In the genomic region with DNA sequence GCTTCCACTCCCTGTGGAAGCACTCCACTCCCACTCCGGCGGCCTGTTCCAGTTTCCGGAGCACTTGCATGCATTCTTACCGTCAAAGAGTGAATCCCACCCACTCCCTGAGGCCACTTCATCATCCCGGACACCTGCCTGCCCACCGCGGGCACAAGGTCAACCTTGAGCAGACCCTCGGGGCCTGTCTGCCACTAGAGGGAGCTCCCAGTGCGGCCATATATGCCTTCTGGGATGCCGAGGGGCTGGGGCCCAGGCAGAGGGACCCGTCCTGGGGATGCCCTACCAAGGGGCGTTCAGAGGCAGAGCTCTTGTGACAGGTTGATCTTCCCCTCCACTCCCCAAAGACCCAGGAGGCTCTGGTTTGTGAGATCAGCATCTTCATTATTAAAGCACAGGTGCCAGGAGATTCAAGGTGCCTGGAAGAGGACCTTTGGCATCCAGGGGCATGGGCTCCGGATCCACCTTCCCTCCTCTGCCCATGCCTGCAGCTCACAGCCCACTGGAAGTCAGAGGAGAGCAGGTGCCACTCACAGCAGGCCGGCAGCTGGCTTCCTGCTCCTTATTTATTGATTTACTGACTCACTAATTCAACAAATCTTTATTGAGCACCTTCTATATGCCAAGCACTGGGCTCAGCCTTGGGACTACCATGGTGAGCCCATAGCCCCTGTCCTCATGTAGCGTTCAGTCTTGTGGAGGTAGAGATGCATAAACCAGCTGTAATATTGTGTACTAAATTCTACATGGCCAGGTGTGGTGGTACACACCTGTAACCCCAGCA, we compare ENCODE assay signal across 8 cellular contexts. TPM values are rescaled to one million over a fixed set of nuclear protein-coding genes. Genes with fewer than 3 reads are reported as not detected.
DNase-seq lines count a peak whose midpoint lies in the region; ATAC-seq, FAIRE-seq and TF ChIP-seq lines count a peak whose summit lies in the region.

No MANE protein-coding gene starts in this region.

- H3K4me1 ChIP-seq in RWPE2 (ENCODE audit: insufficient read depth, poor library complexity, severe bottlenecking) = no peaks in the 10 kb centered on the region
- peaks cover 3% of the 10 kb centered on the region for H3K4me1 ChIP-seq in mesenchymal stem cell (ENCODE audit: control insufficient read depth, insufficient read depth, low read depth, low read length)

- no peak overlapping the region for H2BK5ac ChIP-seq in mesenchymal stem cell (ENCODE audit: low read depth, low read length, poor library complexity, severe bottlenecking)

- no peaks in the 10 kb centered on the region for H3K36me3 Mint-ChIP-seq in mesothelial cell of epicardium

- peak; percentile 33 for DNase-seq in GM18507 (ENCODE audit: extremely low spot score, insufficient read length, low read depth)
- DNase-seq in RWPE2 (ENCODE audit: low spot score) = no peak
- peak; percentile 6 for DNase-seq in activated naive CD8-positive, alpha-beta T cell treated with anti-CD3 and anti-CD28 coated beads, Interleukin-2, amount 50 U/mL, for 16 hours (ENCODE audit: low read depth, low spot score)
- no peak for DNase-seq in mesothelial cell of epicardium (ENCODE audit: low spot score in 2 of 2, unreplicated experiment in 2 of 2)
- no peak for DNase-seq in mesenchymal stem cell
- no peak for DNase-seq in GF-D8 (lab: John Stamatoyannopoulos, UW)

- no peak overlapping the region for H4K91ac ChIP-seq in mesenchymal stem cell (ENCODE audit: low read length)

- H2AFZ ChIP-seq in mesenchymal stem cell (ENCODE audit: low read depth, low read length) = no peak overlapping the region

- WGBS in mesenchymal stem cell = 32% methylated on average over 15 of the region's 15 CpGs

- H3K27ac Mint-ChIP-seq in mesothelial cell of epicardium = no peak overlapping the region

- H3K4me2 ChIP-seq in mesenchymal stem cell (ENCODE audit: low read length, poor library complexity, severe bottlenecking) = no peak overlapping the region

- H3K14ac ChIP-seq in mesenchymal stem cell (ENCODE audit: low read length in 2 of 2) = no peak overlapping the region

- H3K27ac ChIP-seq in RWPE2 (ENCODE audit: poor library complexity, severe bottlenecking) (no peak overlapping the region), mesenchymal stem cell (ENCODE audit: low read length, poor library complexity, severe bottlenecking) (no peak overlapping the region)

- FAIRE-seq in GM18507 (lab: Jason Lieb, UNC) = peak; percentile 5

- H3K9me3 Mint-ChIP-seq in mesothelial cell of epicardium = no peaks in the 10 kb centered on the region

- H3K4ac ChIP-seq in mesenchymal stem cell (ENCODE audit: low read depth in 1 of 2, low read length in 2 of 2) = no peak overlapping the region

- H3K36me3 ChIP-seq in RWPE2 (ENCODE audit: low read depth) (no peaks in the 10 kb centered on the region), mesenchymal stem cell (ENCODE audit: control insufficient read depth in 1 of 2, insufficient read depth in 2 of 2, low read depth in 1 of 2, low read length in 2 of 2) (no peaks in the 10 kb centered on the region)

- no peak overlapping the region for H2AK5ac ChIP-seq in mesenchymal stem cell (ENCODE audit: low read length, severe bottlenecking)

- no peak overlapping the region for H3K4me3 ChIP-seq in RWPE2 (ENCODE audit: severe bottlenecking)
- no peak overlapping the region for H3K4me3 ChIP-seq in mesenchymal stem cell (ENCODE audit: insufficient read depth in 1 of 2, low read depth in 1 of 2, low read length in 2 of 2)

- no peaks in the 10 kb centered on the region for H3K79me1 ChIP-seq in mesenchymal stem cell (replicated peaks; ENCODE audit: low read length, poor library complexity, severe bottlenecking)

- H4K8ac ChIP-seq in mesenchymal stem cell (ENCODE audit: low read length) = no peak overlapping the region

- H3K9me3 ChIP-seq in RWPE2 (ENCODE audit: severe bottlenecking) (no peaks in the 10 kb centered on the region), mesenchymal stem cell (ENCODE audit: control insufficient read depth, low read length) (no peaks in the 10 kb centered on the region)

- H2BK12ac ChIP-seq in mesenchymal stem cell (ENCODE audit: low read length in 2 of 2) = no peak overlapping the region

- H2BK120ac ChIP-seq in mesenchymal stem cell (ENCODE audit: low read depth, low read length) = no peak overlapping the region

- H3K27me3 Mint-ChIP-seq in mesothelial cell of epicardium (ENCODE audit: low read depth) = peaks cover 31% of the 10 kb centered on the region

- no peaks in the 10 kb centered on the region for H3K27me3 ChIP-seq in RWPE2 (ENCODE audit: insufficient read depth, poor library complexity, severe bottlenecking)
- H3K27me3 ChIP-seq in mesenchymal stem cell (ENCODE audit: control insufficient read depth in 1 of 2, insufficient read depth in 1 of 2, low read length in 2 of 2) = peaks cover 46 to 52% of the 10 kb centered on the region in 2 experiments

- H3K9ac ChIP-seq in mesenchymal stem cell (ENCODE audit: low read length) = no peak overlapping the region

- H3K4me3 Mint-ChIP-seq in mesothelial cell of epicardium = no peak overlapping the region

- H3K23ac ChIP-seq in mesenchymal stem cell (ENCODE audit: low read length in 2 of 2) = peak overlapping the region in 1 of 2 experiments; percentile 51

- peaks cover 16% of the 10 kb centered on the region for H3K4me1 Mint-ChIP-seq in mesothelial cell of epicardium

- H3K18ac ChIP-seq in mesenchymal stem cell (ENCODE audit: low read depth in 1 of 2, low read length in 2 of 2) = no peak overlapping the region

- no peak for ATAC-seq in RWPE2 (ENCODE audit: low read depth)
- ATAC-seq in GM18868 (IDR thresholded peaks at IDR 0.05; ENCODE audit: unreplicated experiment) = no peak
- ATAC-seq in GM18907 (IDR thresholded peaks at IDR 0.05; ENCODE audit: unreplicated experiment) = no peak

- H2BK15ac ChIP-seq in mesenchymal stem cell (ENCODE audit: low read depth, poor library complexity, severe bottlenecking) = no peak overlapping the region

- peak; percentile 38 for TF ChIP-seq CTCF in RWPE2 (IDR thresholded peaks at IDR 0.05; ENCODE audit: poor library complexity, severe bottlenecking)
- peak; percentile 40 for TF ChIP-seq CTCF in mesothelial cell of epicardium (IDR thresholded peaks at IDR 0.05; ENCODE audit: unreplicated experiment)

RNA-seq across cellular contexts. Expression of a gene that starts 47.3 kb away (rescaled TPM):
- total RNA-seq in mesothelial cell of epicardium = 14.6 to 17.3 TPM (median 16.7 TPM) in 3 replicates
- polyA plus RNA-seq in mesenchymal stem cell (2013, experiment 1 of 2) = 6.8 TPM
- polyA plus RNA-seq in mesenchymal stem cell (2013, experiment 2 of 2) = 6.7 TPM

RNA-seq across cellular contexts. Expression of a gene that starts 58.0 kb away (rescaled TPM):
- total RNA-seq in mesothelial cell of epicardium = 48.4 to 49.8 TPM (median 49.3 TPM) in 3 replicates
- 13.8 TPM for polyA plus RNA-seq in mesenchymal stem cell (2013, experiment 1 of 2)
- 12.8 TPM for polyA plus RNA-seq in mesenchymal stem cell (2013, experiment 2 of 2)

Comparison
In these comparisons a context has a peak if more than half of its experiments do, and no peak if none do; other contexts are left out.
1. DNase-seq: peak in GM18507 (single experiment) and activated naive CD8-positive, alpha-beta T cell treated with anti-CD3 and anti-CD28 coated beads, Interleukin-2, amount 50 U/mL, for 16 hours (single experiment); none in RWPE2 (single experiment), mesothelial cell of epicardium (0 of 2), mesenchymal stem cell (single experiment) and GF-D8 (single experiment).